Comparison of ENCODE assay signal across 16 cellular contexts in genomic region chr3:127052121-127052561, GRCh38.
DNase-seq lines count a peak whose midpoint lies in the region; ATAC-seq and TF ChIP-seq lines count a peak whose summit lies in the region.
"Had no signal": no experiment of that assay in that cellular context is flagged by ENCODE, and none has a peak within 500 bp of the region (broad histone marks: within the 10 kb centered on the region; RNA-seq: fewer than 3 reads in every experiment).

No MANE protein-coding gene starts in this region.

- TF ChIP-seq POLR2A in breast epithelium (IDR thresholded peaks at IDR 0.05), result no peak

- H3K4me1 Mint-ChIP-seq in MCF 10A (ENCODE audit: insufficient read depth, unreplicated experiment), result peaks cover 8% of the 10 kb centered on the region

- H3K36me3 ChIP-seq in breast epithelium (no peaks in the 10 kb centered on the region), left lung (no peaks in the 10 kb centered on the region)

- H3K27ac ChIP-seq in breast epithelium (peak overlapping the region; percentile 64), left lung (no peak overlapping the region)

- H3K4me3 ChIP-seq in breast epithelium, result no peak overlapping the region
- H3K4me3 ChIP-seq in left lung, result no peak overlapping the region

- no peak overlapping the region for H3K27ac Mint-ChIP-seq in MCF 10A (ENCODE audit: low read depth, unreplicated experiment)
- H3K27ac Mint-ChIP-seq: CD4-positive, alpha-beta T cell had no signal

- POLR2A ChIA-PET in MCF 10A (lab: Yijun Ruan, JAX), result no interaction called here

- intact Hi-C loops in breast epithelium (cut with DNase I; ENCODE audit: low total_unique reads), result loop anchor here (10.0 kb wide), 1 partner anchor 1193 kb away; no protein-coding TSS in a partner anchor
- intact Hi-C loops in MCF 10A (cut with micrococcal nuclease), result no loop called here
- intact Hi-C loops in left lung (cut with DNase I), result no loop called here
- intact Hi-C loops in sciatic nerve (cut with DNase I), result no loop called here

- H3K4me3 Mint-ChIP-seq in MCF 10A (ENCODE audit: unreplicated experiment), result no peak overlapping the region
- H3K4me3 Mint-ChIP-seq: CD4-positive, alpha-beta T cell had no signal

- no peaks in the 10 kb centered on the region for H3K36me3 Mint-ChIP-seq in MCF 10A (ENCODE audit: insufficient read depth, unreplicated experiment)

- no peaks in the 10 kb centered on the region for H3K27me3 Mint-ChIP-seq in MCF 10A (ENCODE audit: insufficient read depth, unreplicated experiment)

- BruUV-seq in MCF 10A (replicated peaks; lab: Mats Ljungman, UMichigan), result no TSS peak

- DNase-seq in breast epithelium (ENCODE audit: low spot score in 2 of 2) (peak in 1 of 2 donors; percentile 80), MCF 10A (ENCODE audit: unreplicated experiment) (no peak), left lung (peak; percentile 70 to 82), sciatic nerve (ENCODE audit: low spot score) (peak; percentile 83), NCI-H526 (lab: John Stamatoyannopoulos, UW) (no peak), NAMALWA (ENCODE audit: low spot score) (no peak)
- DNase-seq: activated CD4-positive, alpha-beta T cell treated with anti-CD3 and anti-CD28 coated beads, Interleukin-2, amount 50 U/mL, for 1 hour; activated T-cell treated with anti-CD3 and anti-CD28 coated beads, Interleukin-2, amount 50 U/mL, for 48 hours; CD4-positive, alpha-beta T cell; cerebellar nuclear complex; GOT3; Kasumi-1; NCI-H1694; SK-N-SH had no signal

- CTCF ChIA-PET in MCF 10A (lab: Yijun Ruan, JAX), result interaction anchor here (0.7 kb wide), 1 partner anchor 15 kb away, joined by 4 read pairs; no protein-coding TSS in a partner anchor

- H3K9me3 ChIP-seq in breast epithelium (peaks cover 0 to 7% of the 10 kb centered on the region in 2 donors), left lung (peaks cover 0 to 10% of the 10 kb centered on the region in 2 donors)
- H3K9me3 ChIP-seq: SK-N-SH had no signal

- H3K27me3 ChIP-seq in breast epithelium (no peaks in the 10 kb centered on the region), left lung (no peaks in the 10 kb centered on the region)

- no peak for TF ChIP-seq CTCF in breast epithelium (IDR thresholded peaks at IDR 0.05)
- no peak for TF ChIP-seq CTCF in MCF 10A (IDR thresholded peaks at IDR 0.05; ENCODE audit: unreplicated experiment)
- no peak for TF ChIP-seq CTCF in left lung (IDR thresholded peaks at IDR 0.05)

- H3K4me1 ChIP-seq in breast epithelium, result peaks cover 6 to 19% of the 10 kb centered on the region in 2 donors
- H3K4me1 ChIP-seq in left lung, result no peaks in the 10 kb centered on the region

- ATAC-seq in left lung (peak; percentile 93), sciatic nerve (peak; percentile 96), GM18870 (IDR thresholded peaks at IDR 0.05; ENCODE audit: unreplicated experiment) (no peak), GM18858 (IDR thresholded peaks at IDR 0.05; ENCODE audit: unreplicated experiment) (no peak)

- peaks cover 14% of the 10 kb centered on the region for H3K9me3 Mint-ChIP-seq in MCF 10A (ENCODE audit: unreplicated experiment)

Comparison
In these comparisons a context has a peak if more than half of its experiments do, and no peak if none do; other contexts are left out.
1. DNase-seq: peak in left lung (2 of 2) and sciatic nerve (single experiment); none in MCF 10A (single experiment), NCI-H526 (0 of 2) and NAMALWA (single experiment).
2. H3K27ac ChIP-seq: peak in breast epithelium (2 of 2); none in left lung (0 of 2).
3. ATAC-seq: peak in left lung (single experiment) and sciatic nerve (single experiment); none in GM18870 (single experiment) and GM18858 (single experiment).